14 cellular contexts compared by ENCODE assay signal in genomic region chr7:11082552-11083213, GRCh38.
DNase-seq lines count a peak whose midpoint lies in the region; ATAC-seq, FAIRE-seq and TF ChIP-seq lines count a peak whose summit lies in the region.
"Had no signal": no experiment of that assay in that cellular context is flagged by ENCODE, and none has a peak within 500 bp of the region (broad histone marks: within the 10 kb centered on the region; RNA-seq: fewer than 3 reads in every experiment).

No MANE protein-coding gene starts in this region.

- H3K27ac ChIP-seq in foreskin keratinocyte: peak overlapping the region; percentile 32
- H3K27ac ChIP-seq: C4-2B, thyroid gland had no signal

- CTCF ChIA-PET in activated CD8-positive, alpha-beta T cell treated with anti-CD3 and anti-CD28 coated beads, Interleukin-2, amount 10 ng/mL, durations not matched to agents 7 days and 5 days (lab: Charles Lee): interaction anchor here (1.9 kb wide), 1 partner anchor 13 kb away, joined by 5 read pairs; no protein-coding TSS in a partner anchor

- H3K4me1 ChIP-seq in foreskin keratinocyte: peaks cover 5% of the 10 kb centered on the region
- H3K4me1 ChIP-seq: thyroid gland had no signal

- H3K36me3 Mint-ChIP-seq in stimulated activated naive CD8-positive, alpha-beta T cell treated with anti-CD3 and anti-CD28 coated beads, Interleukin-15, Interleukin-2, amounts not matched to agents 100 ng/mL and 50 ng/mL, for 24 hours (ENCODE audit: low read depth): peaks cover 35% of the 10 kb centered on the region
- H3K36me3 Mint-ChIP-seq in activated CD8-positive, alpha-beta T cell treated with anti-CD3 and anti-CD28 coated beads, Interleukin-2, amount 10 ng/mL, durations not matched to agents 7 days and 5 days (ENCODE audit: low read depth): peaks cover 13% of the 10 kb centered on the region

- no peak for TF ChIP-seq CTCF in foreskin keratinocyte (conservative IDR thresholded peaks at IDR 0.05)

- FAIRE-seq in frontal cortex (lab: Jason Lieb, UNC): no peak

- H3K27ac Mint-ChIP-seq in stimulated activated naive CD8-positive, alpha-beta T cell treated with anti-CD3 and anti-CD28 coated beads, Interleukin-15, Interleukin-2, amounts not matched to agents 100 ng/mL and 50 ng/mL, for 24 hours: peak overlapping the region; percentile 33
- peak overlapping the region; percentile 18 for H3K27ac Mint-ChIP-seq in activated CD8-positive, alpha-beta T cell treated with anti-CD3 and anti-CD28 coated beads, Interleukin-2, amount 10 ng/mL, durations not matched to agents 7 days and 5 days

- no peaks in the 10 kb centered on the region for H3K27me3 ChIP-seq in foreskin keratinocyte
- H3K27me3 ChIP-seq: thyroid gland had no signal

- no peaks in the 10 kb centered on the region for H3K27me3 Mint-ChIP-seq in stimulated activated naive CD8-positive, alpha-beta T cell treated with anti-CD3 and anti-CD28 coated beads, Interleukin-15, Interleukin-2, amounts not matched to agents 100 ng/mL and 50 ng/mL, for 24 hours
- H3K27me3 Mint-ChIP-seq in activated CD8-positive, alpha-beta T cell treated with anti-CD3 and anti-CD28 coated beads, Interleukin-2, amount 10 ng/mL, durations not matched to agents 7 days and 5 days (ENCODE audit: low read depth): no peaks in the 10 kb centered on the region

- H3K4me3 Mint-ChIP-seq in stimulated activated naive CD8-positive, alpha-beta T cell treated with anti-CD3 and anti-CD28 coated beads, Interleukin-15, Interleukin-2, amounts not matched to agents 100 ng/mL and 50 ng/mL, for 24 hours: no peak overlapping the region
- H3K4me3 Mint-ChIP-seq in activated CD8-positive, alpha-beta T cell treated with anti-CD3 and anti-CD28 coated beads, Interleukin-2, amount 10 ng/mL, durations not matched to agents 7 days and 5 days: no peak overlapping the region

- H3K9me3 Mint-ChIP-seq in stimulated activated naive CD8-positive, alpha-beta T cell treated with anti-CD3 and anti-CD28 coated beads, Interleukin-15, Interleukin-2, amounts not matched to agents 100 ng/mL and 50 ng/mL, for 24 hours: no peaks in the 10 kb centered on the region
- no peaks in the 10 kb centered on the region for H3K9me3 Mint-ChIP-seq in activated CD8-positive, alpha-beta T cell treated with anti-CD3 and anti-CD28 coated beads, Interleukin-2, amount 10 ng/mL, durations not matched to agents 7 days and 5 days (ENCODE audit: insufficient read depth)

- POLR2A ChIA-PET in activated CD8-positive, alpha-beta T cell treated with anti-CD3 and anti-CD28 coated beads, Interleukin-2, amount 10 ng/mL, durations not matched to agents 7 days and 5 days (lab: Charles Lee): no interaction called here

- no peak for DNase-seq in stimulated activated naive CD8-positive, alpha-beta T cell treated with anti-CD3 and anti-CD28 coated beads, Interleukin-15, Interleukin-2, amounts not matched to agents 100 U/mL and 50 U/mL, for 24 hours
- DNase-seq in activated CD8-positive, alpha-beta T cell treated with anti-CD3 and anti-CD28 coated beads, Interleukin-2, amount 10 ng/mL, durations not matched to agents 7 days and 5 days: no peak
- DNase-seq in foreskin keratinocyte (peak; percentile 14 to 49), frontal cortex (ENCODE audit: low spot score in 2 of 2) (no peak)
- no peak for DNase-seq in stimulated activated CD4-positive, alpha-beta T cell treated with anti-CD3 and anti-CD28 coated beads, Interleukin-2, amount 100 ng/mL, for 48 hours
- DNase-seq: activated CD4-positive, CD25-positive, alpha-beta regulatory T cell treated with anti-CD3 and anti-CD28 coated beads, Interleukin-2, amount 50 U/mL, for 72 hours; activated gamma-delta T cell; head of caudate nucleus; NCI-H345; thyroid gland had no signal

- no peak for ATAC-seq in stimulated activated naive CD8-positive, alpha-beta T cell treated with anti-CD3 and anti-CD28 coated beads, Interleukin-15, Interleukin-2, amounts not matched to agents 100 U/mL and 50 U/mL, for 24 hours
- no peak for ATAC-seq in activated CD8-positive, alpha-beta T cell treated with anti-CD3 and anti-CD28 coated beads, Interleukin-2, amount 10 ng/mL, durations not matched to agents 7 days and 5 days
- ATAC-seq in foreskin keratinocyte: peak; percentile 37
- no peak for ATAC-seq in GM19397 (IDR thresholded peaks at IDR 0.05; ENCODE audit: unreplicated experiment)
- no peak for ATAC-seq in GM18858 (IDR thresholded peaks at IDR 0.05; ENCODE audit: unreplicated experiment)

- H3K4me1 Mint-ChIP-seq in stimulated activated naive CD8-positive, alpha-beta T cell treated with anti-CD3 and anti-CD28 coated beads, Interleukin-15, Interleukin-2, amounts not matched to agents 100 ng/mL and 50 ng/mL, for 24 hours (ENCODE audit: low read depth): no peaks in the 10 kb centered on the region
- peaks cover 11% of the 10 kb centered on the region for H3K4me1 Mint-ChIP-seq in activated CD8-positive, alpha-beta T cell treated with anti-CD3 and anti-CD28 coated beads, Interleukin-2, amount 10 ng/mL, durations not matched to agents 7 days and 5 days (ENCODE audit: low read depth)

Comparison
In these comparisons a context has a peak if more than half of its experiments do, and no peak if none do; other contexts are left out.
1. DNase-seq: peak in foreskin keratinocyte (2 of 2); none in stimulated activated naive CD8-positive, alpha-beta T cell treated with anti-CD3 and anti-CD28 coated beads, Interleukin-15, Interleukin-2, amounts not matched to agents 100 U/mL and 50 U/mL, for 24 hours (single experiment), activated CD8-positive, alpha-beta T cell treated with anti-CD3 and anti-CD28 coated beads, Interleukin-2, amount 10 ng/mL, durations not matched to agents 7 days and 5 days (single experiment), stimulated activated CD4-positive, alpha-beta T cell treated with anti-CD3 and anti-CD28 coated beads, Interleukin-2, amount 100 ng/mL, for 48 hours (0 of 2) and frontal cortex (0 of 2).